1 cellular context compared by ENCODE assay signal in genomic region chr11:74755395-74755995, GRCh38.
TF ChIP-seq lines count a peak whose summit lies in the region.

No MANE protein-coding gene starts in this region.

TF ChIP-seq in endothelial cell of umbilical vein, 7 proteins besides CTCF, POLR2A, EP300 and RAD21:
- TF ChIP-seq GATA2 (IDR thresholded peaks at IDR 0.05; ENCODE audit: insufficient read depth, insufficient read length, low read depth, low read length) (no peak), EZH2 (IDR thresholded peaks at IDR 0.05; ENCODE audit: borderline replicate concordance, low read depth, low read length, severe bottlenecking) (no peak)
